9 cellular contexts compared by ENCODE assay signal in the genomic region with DNA sequence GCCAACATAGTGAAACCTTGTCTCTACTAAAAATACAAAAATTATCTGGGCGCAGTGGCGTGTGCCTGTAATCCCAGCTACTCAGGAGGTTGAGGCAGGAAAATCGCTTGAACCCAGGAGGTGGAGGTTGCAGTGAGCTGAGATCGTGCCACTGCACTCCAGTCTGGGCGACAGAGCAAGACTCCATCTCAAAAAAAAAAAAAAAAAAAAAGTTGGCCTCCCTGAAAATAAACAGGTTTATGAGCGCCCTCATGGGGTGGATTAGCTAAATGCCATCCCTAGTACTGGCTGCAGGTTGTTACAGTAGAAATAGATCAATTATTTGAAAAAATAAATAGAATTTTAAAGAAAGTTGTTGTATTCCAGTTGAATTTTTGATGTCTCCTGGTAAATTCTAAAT. TPM values are rescaled to one million over a fixed set of nuclear protein-coding genes. Genes with fewer than 3 reads are reported as not detected.
DNase-seq lines count a peak whose midpoint lies in the region; FAIRE-seq and TF ChIP-seq lines count a peak whose summit lies in the region.
"Not testable (repeated sequence)": the region's sequence is repeated elsewhere in the genome, so short reads cannot be mapped to it uniquely, and the experiment has no call there.
"Had no signal": no experiment of that assay in that cellular context is flagged by ENCODE, and none has a peak within 500 bp of the region (broad histone marks: within the 10 kb centered on the region; RNA-seq: fewer than 3 reads in every experiment).

No MANE protein-coding gene starts in this region.

- not testable (repeated sequence) for H3K4me1 ChIP-seq in MM.1S (ENCODE audit: low read length); PC-9 (replicated peaks; ENCODE audit: insufficient read depth); small intestine (ENCODE audit: control insufficient read depth in 2 of 2, insufficient read depth in 1 of 2, low read depth in 1 of 2, low read length in 1 of 2)

- H3K27ac ChIP-seq in MM.1S (ENCODE audit: low read length); PC-9; small intestine (ENCODE audit: low read depth in 1 of 2, low read length in 1 of 2): not testable (repeated sequence)

- not testable (repeated sequence) for H3F3A ChIP-seq in MM.1S (ENCODE audit: insufficient read depth, low read length); PC-9 (ENCODE audit: insufficient read depth, low read depth)

- H3K9me3 Mint-ChIP-seq in activated CD4-positive, alpha-beta memory T cell treated with anti-CD3 and anti-CD28 coated beads for 36 hours; chondrocyte (ENCODE audit: low read depth): not testable (repeated sequence)

- H3K9me2 ChIP-seq in MM.1S (replicated peaks; ENCODE audit: insufficient read depth, low read length); PC-9 (ENCODE audit: insufficient read depth): not testable (repeated sequence)

- not testable (repeated sequence) for FAIRE-seq in small intestine (lab: Jason Lieb, UNC)

- peaks cover 12% of the 10 kb centered on the region for H3K36me3 Mint-ChIP-seq in activated CD4-positive, alpha-beta memory T cell treated with anti-CD3 and anti-CD28 coated beads for 36 hours
- not testable (repeated sequence) for H3K36me3 Mint-ChIP-seq in chondrocyte (ENCODE audit: low read depth)

- BruUV-seq in PC-9 (replicated peaks; lab: Mats Ljungman, UMichigan) = not testable (repeated sequence)

- H3K36me3 ChIP-seq in MM.1S (replicated peaks; ENCODE audit: insufficient read depth, low read length); PC-9 (ENCODE audit: low read depth); small intestine (ENCODE audit: control insufficient read depth in 2 of 2, insufficient read depth in 2 of 2, low read length in 2 of 2): not testable (repeated sequence)

- not testable (repeated sequence) for H4K20me1 ChIP-seq in MM.1S (ENCODE audit: insufficient read depth, low read length); PC-9 (ENCODE audit: insufficient read depth)

- CTCF ChIA-PET in PC-9 (lab: Charles Lee) = interaction anchor here (0.6 to 1.0 kb wide), 5 partner anchors 32 to 770 kb away, joined by 4 to 9 read pairs (median 6); no protein-coding TSS in a partner anchor
- CTCF ChIA-PET in activated CD4-positive, alpha-beta memory T cell treated with anti-CD3 and anti-CD28 coated beads for 36 hours (lab: Charles Lee) = interaction anchor here (1.1 to 2.3 kb wide), 4 partner anchors 11 to 32 kb away, joined by 5 to 10 read pairs (median 6); a partner anchor contains a TSS

- intact Hi-C loops in PC-9 (cut with micrococcal nuclease; ENCODE audit: unreplicated experiment); activated CD4-positive, alpha-beta memory T cell treated with anti-CD3 and anti-CD28 coated beads for 36 hours (cut with micrococcal nuclease): not testable (repeated sequence)

- not testable (repeated sequence) for H3K9me3 ChIP-seq in MM.1S (replicated peaks; ENCODE audit: insufficient read depth, low read length); PC-9 (ENCODE audit: insufficient read depth, low read depth); small intestine (ENCODE audit: control insufficient read depth, low read depth)

- H3K4me3 Mint-ChIP-seq in activated CD4-positive, alpha-beta memory T cell treated with anti-CD3 and anti-CD28 coated beads for 36 hours; chondrocyte (ENCODE audit: unreplicated experiment): not testable (repeated sequence)

- not testable (repeated sequence) for H3K27ac Mint-ChIP-seq in activated CD4-positive, alpha-beta memory T cell treated with anti-CD3 and anti-CD28 coated beads for 36 hours; chondrocyte (ENCODE audit: unreplicated experiment)

- not testable (repeated sequence) for H3K4me2 ChIP-seq in MM.1S (ENCODE audit: low read depth, low read length); PC-9

- TF ChIP-seq CTCF in GM12872 (IDR thresholded peaks at IDR 0.05; ENCODE audit: insufficient read depth, low read depth, low read length) = peak; percentile 39; the same call in 2 of the 3 replicates
- peak; percentile 26 for TF ChIP-seq CTCF in MM.1S (IDR thresholded peaks at IDR 0.05; ENCODE audit: low read length)
- peak; percentile 60 for TF ChIP-seq CTCF in PC-9 (conservative IDR thresholded peaks at IDR 0.05)
- TF ChIP-seq CTCF in chondrocyte (IDR thresholded peaks at IDR 0.05) = peak; percentile 74

- H2AFZ ChIP-seq in MM.1S (ENCODE audit: low read length); PC-9: not testable (repeated sequence)

- POLR2A ChIA-PET in PC-9 (lab: Charles Lee; ENCODE audit: unreplicated experiment); activated CD4-positive, alpha-beta memory T cell treated with anti-CD3 and anti-CD28 coated beads for 36 hours (lab: Charles Lee): not testable (repeated sequence)

- not testable (repeated sequence) for H3K4me1 Mint-ChIP-seq in activated CD4-positive, alpha-beta memory T cell treated with anti-CD3 and anti-CD28 coated beads for 36 hours (ENCODE audit: low read depth); chondrocyte (ENCODE audit: low read depth)

- not testable (repeated sequence) for H3K4me3 ChIP-seq in MM.1S (ENCODE audit: low read length); PC-9; small intestine (ENCODE audit: low read depth in 1 of 2, low read length in 2 of 2)

- WGBS in small intestine, 3 donors = 70 to 80% (median 73%) methylated on average over 6 of the region's 6 CpGs

- H3K9ac ChIP-seq in MM.1S (ENCODE audit: low read length) = not testable (repeated sequence)

- H3K27me3 Mint-ChIP-seq in activated CD4-positive, alpha-beta memory T cell treated with anti-CD3 and anti-CD28 coated beads for 36 hours; chondrocyte (ENCODE audit: low read depth): not testable (repeated sequence)

- H3K27me3 ChIP-seq in MM.1S (replicated peaks; ENCODE audit: insufficient read depth, low read length); PC-9 (ENCODE audit: insufficient read depth, low read depth); small intestine (ENCODE audit: control insufficient read depth in 2 of 2, insufficient read depth in 2 of 2, low read length in 2 of 2): not testable (repeated sequence)

- H3K79me2 ChIP-seq in MM.1S (ENCODE audit: low read length); PC-9 (ENCODE audit: low read depth): not testable (repeated sequence)

- DNase-seq in AG08396 (ENCODE audit: low spot score) = peak; percentile 48
- peak; percentile 44 for DNase-seq in MM.1S
- DNase-seq in PC-9 = peak in 1 of 2 experiments; percentile 55
- DNase-seq in activated CD4-positive, alpha-beta memory T cell treated with anti-CD3 and anti-CD28 coated beads for 36 hours = peak; percentile 65
- not testable (repeated sequence) for DNase-seq in chondrocyte (ENCODE audit: low spot score)
- peak; percentile 82 for DNase-seq in islet precursor cell
- peak; percentile 50 for DNase-seq in small intestine

RNA-seq across cellular contexts. Expression of a gene that starts 20.9 kb away (rescaled TPM):
- total RNA-seq in PC-9 (2021) = 49.2 and 60.6 TPM in 2 replicates
- 10 to 100 TPM; 75.2 to 75.8 TPM for total RNA-seq in activated CD4-positive, alpha-beta memory T cell treated with anti-CD3 and anti-CD28 coated beads for 36 hours
- total RNA-seq in chondrocyte = 50.6 to 64.4 TPM (median 55.7 TPM) in 3 replicates
- polyA plus RNA-seq in small intestine = 10 to 100 TPM; 35.3 to 72.2 (median 54.0) TPM

RNA-seq across cellular contexts. Expression of a gene that starts 21.7 kb away (rescaled TPM):
- total RNA-seq in PC-9 (2021) (not detected in 2 replicates), chondrocyte (0.53 TPM in 1 of 3 replicates, not detected in the others)
- total RNA-seq in activated CD4-positive, alpha-beta memory T cell treated with anti-CD3 and anti-CD28 coated beads for 36 hours = not detected
- not detected for polyA plus RNA-seq in small intestine
- total RNA-seq: suprapubic skin had no signal
